ENCODE assay signal across 12 cellular contexts in the genomic region with DNA sequence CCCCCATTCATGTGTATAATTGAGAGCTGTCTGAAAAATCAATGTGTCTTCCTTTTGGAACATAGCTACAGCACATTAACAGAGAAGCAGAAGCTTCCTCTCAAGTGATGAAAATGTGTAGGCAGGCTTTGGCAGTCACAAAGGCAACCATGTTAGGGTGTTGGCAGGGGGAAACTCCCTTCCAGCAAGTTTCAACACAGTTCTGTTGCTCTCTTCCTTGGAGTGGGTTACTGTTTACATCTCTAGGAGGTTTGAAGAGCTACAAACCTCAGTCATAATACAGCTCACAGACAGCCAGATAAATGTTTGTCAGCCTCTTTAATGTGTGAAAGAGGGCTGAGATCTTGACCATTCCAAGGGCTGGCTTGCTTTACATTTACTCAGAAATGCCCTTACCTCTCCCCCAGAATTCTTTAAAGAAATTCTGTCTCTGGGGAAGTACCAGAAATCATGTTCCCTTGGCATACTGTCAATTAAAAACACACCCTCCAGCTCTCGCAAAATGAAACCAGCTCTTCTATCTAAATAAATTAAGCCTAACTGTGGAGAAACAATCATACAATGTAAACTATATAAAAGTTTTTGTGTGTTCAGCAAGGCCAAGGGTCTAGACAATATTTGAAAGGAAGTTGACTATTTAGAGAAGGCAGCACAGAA. TPM values are rescaled to one million over a fixed set of nuclear protein-coding genes. Genes with fewer than 3 reads are reported as not detected.
DNase-seq lines count a peak whose midpoint lies in the region; ATAC-seq and TF ChIP-seq lines count a peak whose summit lies in the region.
"Had no signal": no experiment of that assay in that cellular context is flagged by ENCODE, and none has a peak within 500 bp of the region (broad histone marks: within the 10 kb centered on the region; RNA-seq: fewer than 3 reads in every experiment).

No MANE protein-coding gene starts in this region.

- H3K9me3 Mint-ChIP-seq in CD4-positive, alpha-beta memory T cell = peaks cover 0 to 1% (median 0%) of the 10 kb centered on the region in 8 donors
- H3K9me3 Mint-ChIP-seq in dendritic cell treated with granulocyte-macrophage colony-stimulating factor and Interleukin-4, amounts not matched to agents 40 ng/mL and 50 ng/mL, for 4 days = no peaks in the 10 kb centered on the region
- H3K9me3 Mint-ChIP-seq in natural killer cell = no peaks in the 10 kb centered on the region
- no peaks in the 10 kb centered on the region for H3K9me3 Mint-ChIP-seq in stimulated activated memory B cell treated with anti-CD40 and anti-IgM and Interleukin-4, amounts not matched to agents 10 μg/mL and 1 μg/mL and 100 μg/mL, for 72 hours

- H3K27me3 Mint-ChIP-seq in CD4-positive, alpha-beta memory T cell = no peaks in the 10 kb centered on the region
- H3K27me3 Mint-ChIP-seq in dendritic cell treated with granulocyte-macrophage colony-stimulating factor and Interleukin-4, amounts not matched to agents 40 ng/mL and 50 ng/mL, for 4 days = no peaks in the 10 kb centered on the region
- peaks cover 0 to 4% of the 10 kb centered on the region in 2 donors for H3K27me3 Mint-ChIP-seq in natural killer cell (ENCODE audit: low read depth in 2 of 2)
- H3K27me3 Mint-ChIP-seq in stimulated activated memory B cell treated with anti-CD40 and anti-IgM and Interleukin-4, amounts not matched to agents 10 μg/mL and 1 μg/mL and 100 μg/mL, for 72 hours = no peaks in the 10 kb centered on the region

- H3K4me3 ChIP-seq in CD4-positive, alpha-beta memory T cell (ENCODE audit: low read length in 2 of 2) = no peak overlapping the region
- no peak overlapping the region for H3K4me3 ChIP-seq in testis
- H3K4me3 ChIP-seq: ascending aorta, stomach had no signal

- no peak for TF ChIP-seq CTCF in natural killer cell (IDR thresholded peaks at IDR 0.05)
- TF ChIP-seq CTCF in testis (IDR thresholded peaks at IDR 0.05) = no peak

- CTCF ChIA-PET in CD4-positive, alpha-beta memory T cell (lab: Charles Lee; ENCODE audit: partially characterized antibody) = interaction anchor here (1.1 to 1.2 kb wide), 2 partner anchors 19 to 33 kb away, joined by 3 read pairs; partner anchors contain the start of gene ZBTB33

- ATAC-seq in GM21447 (IDR thresholded peaks at IDR 0.05; ENCODE audit: unreplicated experiment) = peak; percentile 60
- peak; percentile 61 to 82 (median 75) for ATAC-seq in natural killer cell
- ATAC-seq in stimulated activated memory B cell treated with anti-CD40 and anti-IgM and Interleukin-4, amounts not matched to agents 10 μg/mL and 1 μg/mL and 100 μg/mL, for 72 hours = no peak
- no peak for ATAC-seq in HG03280 (IDR thresholded peaks at IDR 0.05; ENCODE audit: unreplicated experiment)

- peak in 4 of 5 donors; percentile 7 to 43 (median 34) for DNase-seq in CD4-positive, alpha-beta memory T cell
- DNase-seq in natural killer cell (no peak), testis (no peak), pons (ENCODE audit: low spot score) (no peak)
- DNase-seq: NCI-H1694 treated with DMSO at 0.1 percent for 48 hours, RPMI8226, stomach had no signal

- peaks cover 10% of the 10 kb centered on the region for H3K4me1 ChIP-seq in CD4-positive, alpha-beta memory T cell (ENCODE audit: insufficient read depth, low read length)
- no peaks in the 10 kb centered on the region for H3K4me1 ChIP-seq in testis
- H3K4me1 ChIP-seq: ascending aorta, stomach had no signal

- POLR2A ChIA-PET in CD4-positive, alpha-beta memory T cell (lab: Charles Lee; ENCODE audit: partially characterized antibody) = interaction anchor here (2.4 kb wide), 1 partner anchor 19 kb away, joined by 13 read pairs; the partner anchor contains the start of gene ZBTB33

- H3K27ac Mint-ChIP-seq in CD4-positive, alpha-beta memory T cell = peak overlapping the region; percentile 44 to 90 (median 79)
- peak overlapping the region; percentile 94 for H3K27ac Mint-ChIP-seq in dendritic cell treated with granulocyte-macrophage colony-stimulating factor and Interleukin-4, amounts not matched to agents 40 ng/mL and 50 ng/mL, for 4 days
- no peak overlapping the region for H3K27ac Mint-ChIP-seq in natural killer cell
- H3K27ac Mint-ChIP-seq in stimulated activated memory B cell treated with anti-CD40 and anti-IgM and Interleukin-4, amounts not matched to agents 10 μg/mL and 1 μg/mL and 100 μg/mL, for 72 hours = no peak overlapping the region

- H3K4me1 Mint-ChIP-seq in CD4-positive, alpha-beta memory T cell = peaks cover 2 to 15% (median 7%) of the 10 kb centered on the region in 4 donors
- peaks cover 21% of the 10 kb centered on the region for H3K4me1 Mint-ChIP-seq in dendritic cell treated with granulocyte-macrophage colony-stimulating factor and Interleukin-4, amounts not matched to agents 40 ng/mL and 50 ng/mL, for 4 days (ENCODE audit: low read depth)
- no peaks in the 10 kb centered on the region for H3K4me1 Mint-ChIP-seq in natural killer cell
- H3K4me1 Mint-ChIP-seq in stimulated activated memory B cell treated with anti-CD40 and anti-IgM and Interleukin-4, amounts not matched to agents 10 μg/mL and 1 μg/mL and 100 μg/mL, for 72 hours = no peaks in the 10 kb centered on the region

- H3K36me3 Mint-ChIP-seq in CD4-positive, alpha-beta memory T cell = no peaks in the 10 kb centered on the region
- H3K36me3 Mint-ChIP-seq in dendritic cell treated with granulocyte-macrophage colony-stimulating factor and Interleukin-4, amounts not matched to agents 40 ng/mL and 50 ng/mL, for 4 days (ENCODE audit: low read depth) = no peaks in the 10 kb centered on the region
- H3K36me3 Mint-ChIP-seq in natural killer cell = no peaks in the 10 kb centered on the region
- no peaks in the 10 kb centered on the region for H3K36me3 Mint-ChIP-seq in stimulated activated memory B cell treated with anti-CD40 and anti-IgM and Interleukin-4, amounts not matched to agents 10 μg/mL and 1 μg/mL and 100 μg/mL, for 72 hours

- H3K27me3 ChIP-seq in CD4-positive, alpha-beta memory T cell (ENCODE audit: insufficient read depth, low read length) = no peaks in the 10 kb centered on the region
- H3K27me3 ChIP-seq in testis = no peaks in the 10 kb centered on the region
- H3K27me3 ChIP-seq: ascending aorta had no signal

- intact Hi-C loops in CD4-positive, alpha-beta memory T cell (cut with micrococcal nuclease) = loop anchor here (2.0 kb wide), 1 partner anchor 19 kb away; the partner anchor contains the start of gene ZBTB33
- intact Hi-C loops in dendritic cell treated with granulocyte-macrophage colony-stimulating factor and Interleukin-4, amounts not matched to agents 40 ng/mL and 50 ng/mL, for 4 days (cut with micrococcal nuclease) = no loop called here
- intact Hi-C loops in natural killer cell (cut with micrococcal nuclease) (no loop called here), testis (cut with DNase I; ENCODE audit: low total_unique reads) (no loop called here)

- H3K27ac ChIP-seq in CD4-positive, alpha-beta memory T cell (ENCODE audit: low read depth, low read length) = no peak overlapping the region
- no peak overlapping the region for H3K27ac ChIP-seq in testis
- H3K27ac ChIP-seq: ascending aorta had no signal

- H3K4me3 Mint-ChIP-seq in CD4-positive, alpha-beta memory T cell = no peak overlapping the region
- peak overlapping the region; percentile 44 for H3K4me3 Mint-ChIP-seq in dendritic cell treated with granulocyte-macrophage colony-stimulating factor and Interleukin-4, amounts not matched to agents 40 ng/mL and 50 ng/mL, for 4 days
- no peak overlapping the region for H3K4me3 Mint-ChIP-seq in natural killer cell
- H3K4me3 Mint-ChIP-seq in stimulated activated memory B cell treated with anti-CD40 and anti-IgM and Interleukin-4, amounts not matched to agents 10 μg/mL and 1 μg/mL and 100 μg/mL, for 72 hours = no peak overlapping the region

- no peaks in the 10 kb centered on the region for H3K36me3 ChIP-seq in CD4-positive, alpha-beta memory T cell (ENCODE audit: insufficient read depth, low read length)
- no peaks in the 10 kb centered on the region for H3K36me3 ChIP-seq in testis (ENCODE audit: low read depth, missing control alignments)
- H3K36me3 ChIP-seq: ascending aorta, stomach had no signal

- 0 to 63% methylated on average over 1 of the region's 1 CpG for WGBS in testis, 2 donors

- TF ChIP-seq POLR2A in testis (IDR thresholded peaks at IDR 0.05) = no peak

- no peaks in the 10 kb centered on the region for H3K9me3 ChIP-seq in CD4-positive, alpha-beta memory T cell (ENCODE audit: control insufficient read depth in 1 of 2, low read length in 2 of 2)
- H3K9me3 ChIP-seq in testis = no peaks in the 10 kb centered on the region
- H3K9me3 ChIP-seq: ascending aorta, stomach had no signal

RNA-seq across cellular contexts. Expression of gene ZBTB33, which starts 18.9 kb away (rescaled TPM):
- 10 to 100 TPM; 33.5 to 34.6 TPM for total RNA-seq in CD4-positive, alpha-beta memory T cell
- 10 to 100 TPM in 1 of 2 donors, 1 to 10 TPM in 1; 9.5 to 19.7 TPM for polyA plus RNA-seq in CD4-positive, alpha-beta memory T cell
- 10 to 100 TPM; 28.6 to 33.3 (median 29.2) TPM for total RNA-seq in natural killer cell
- total RNA-seq in testis = 10 to 100 TPM; 16.3 to 19.9 TPM
- 10.2 TPM for polyA plus RNA-seq in testis (ENCODE audit: insufficient read depth, low read depth, low replicate concordance)

RNA-seq across cellular contexts. Expression of gene TMEM255A, which starts 41.8 kb away (rescaled TPM):
- 1 to 10 TPM in 1 of 2 experiments, under 1 TPM in 1; 0.76 to 1.1 TPM for total RNA-seq in CD4-positive, alpha-beta memory T cell
- polyA plus RNA-seq in CD4-positive, alpha-beta memory T cell = under 1 TPM; 0.27 to 0.80 TPM
- total RNA-seq in natural killer cell (1 to 10 TPM in 2 of 3 donors, under 1 TPM in 1; 0.66 to 1.5 (median 1.4) TPM), testis (under 1 TPM; 0.43 to 0.87 TPM)
- polyA plus RNA-seq in testis (ENCODE audit: insufficient read depth, low read depth, low replicate concordance) = 2.2 TPM
- total RNA-seq: ascending aorta had no signal

Comparison
In these comparisons a context has a peak if more than half of its experiments do, and no peak if none do; other contexts are left out.
1. DNase-seq: peak in CD4-positive, alpha-beta memory T cell (4 of 5); none in natural killer cell (single experiment), testis (single experiment) and pons (single experiment).
2. H3K27ac Mint-ChIP-seq: peak in CD4-positive, alpha-beta memory T cell (7 of 7) and dendritic cell treated with granulocyte-macrophage colony-stimulating factor and Interleukin-4, amounts not matched to agents 40 ng/mL and 50 ng/mL, for 4 days (single experiment); none in natural killer cell (0 of 2) and stimulated activated memory B cell treated with anti-CD40 and anti-IgM and Interleukin-4, amounts not matched to agents 10 μg/mL and 1 μg/mL and 100 μg/mL, for 72 hours (single experiment).
3. ATAC-seq: peak in GM21447 (single experiment) and natural killer cell (3 of 3); none in stimulated activated memory B cell treated with anti-CD40 and anti-IgM and Interleukin-4, amounts not matched to agents 10 μg/mL and 1 μg/mL and 100 μg/mL, for 72 hours (single experiment) and HG03280 (single experiment).